Comparison of ENCODE assay signal across 1 cellular context in the genomic region with DNA sequence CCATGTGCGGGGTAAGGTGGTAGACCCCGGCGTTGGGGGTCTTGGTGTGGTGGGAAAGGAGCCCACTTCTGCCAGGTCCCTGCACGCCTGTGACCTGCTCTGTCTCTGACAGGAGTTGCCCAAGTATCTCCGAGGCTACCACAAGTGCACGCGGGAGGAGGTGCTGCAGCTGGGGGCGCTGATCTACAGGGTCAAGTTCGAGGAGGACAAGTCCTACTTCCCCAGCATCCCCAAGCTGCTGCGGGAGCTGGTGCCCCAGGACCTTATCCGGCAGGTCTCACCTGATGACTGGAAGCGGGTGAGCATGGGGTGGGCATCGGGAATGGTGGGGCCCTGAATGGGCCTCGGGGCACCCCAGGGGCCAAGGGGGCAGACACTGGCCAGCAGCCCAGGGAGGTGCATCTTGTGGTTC.
TF ChIP-seq lines count a peak whose summit lies in the region.

No MANE protein-coding gene starts in this region.

TF ChIP-seq in HepG2, 621 proteins besides CTCF, POLR2A, EP300 and RAD21 (continued from another document):
- TF ChIP-seq SNAI1 (CRISPR knock-in tag; IDR thresholded peaks at IDR 0.05; ENCODE audit: borderline replicate concordance) (no peak), SCMH1 (CRISPR knock-in tag; IDR thresholded peaks at IDR 0.05; ENCODE audit: borderline replicate concordance) (no peak), ZC3H13 (CRISPR knock-in tag; IDR thresholded peaks at IDR 0.05) (no peak), ZNF850 (CRISPR knock-in tag; conservative IDR thresholded peaks at IDR 0.05) (no peak), ZZZ3 (CRISPR knock-in tag; IDR thresholded peaks at IDR 0.05; ENCODE audit: borderline replicate concordance) (no peak), JUNB (CRISPR knock-in tag; IDR thresholded peaks at IDR 0.05; ENCODE audit: borderline replicate concordance) (no peak)
TF ChIP-seq in HepG2: peak in this region for 0.
